In genomic region chr20:221258-221830, GRCh38 we compare ENCODE assay signal across 43 cellular contexts. TPM values are rescaled to one million over a fixed set of nuclear protein-coding genes. Genes with fewer than 3 reads are reported as not detected.
"Had no signal": no experiment of that assay in that cellular context is flagged by ENCODE, and none has a peak within 500 bp of the region (broad histone marks: within the 10 kb centered on the region; RNA-seq: fewer than 3 reads in every experiment).

No MANE protein-coding gene starts in this region.

- DNase-seq: activated effector memory CD4-positive, alpha-beta T cell treated with anti-CD3 and anti-CD28 coated beads, Interleukin-2, amount 50 U/mL, for 16 hours; activated effector memory CD4-positive, alpha-beta T cell treated with Interleukin-2 at 50 U/mL for 16 hours; activated gamma-delta T cell; activated gamma-delta T cell treated with Interleukin-2 at 50 U/mL for 16 hours; activated naive CD4-positive, alpha-beta T cell; activated naive CD4-positive, alpha-beta T cell treated with anti-CD3 and anti-CD28 coated beads for 36 hours; activated naive CD4-positive, alpha-beta T cell treated with anti-CD3 and anti-CD28 coated beads, Interleukin-2, amount 10 ng/mL, durations not matched to agents 7 days and 5 days; activated naive CD4-positive, alpha-beta T cell treated with anti-CD3 and anti-CD28 coated beads, Interleukin-2, amount 50 U/mL, for 16 hours; activated naive CD4-positive, alpha-beta T cell treated with Interleukin-2 at 50 U/mL for 16 hours; activated naive CD8-positive, alpha-beta T cell treated with anti-CD3 and anti-CD28 coated beads for 36 hours; activated naive CD8-positive, alpha-beta T cell treated with anti-CD3 and anti-CD28 coated beads, Interleukin-2, amount 10 ng/mL, durations not matched to agents 7 days and 5 days; activated naive CD8-positive, alpha-beta T cell treated with anti-CD3 and anti-CD28 coated beads, Interleukin-2, amount 50 U/mL, for 24 hours; activated T-cell treated with anti-CD3 and anti-CD28 coated beads, Interleukin-2, amount 50 U/mL, for 4 hours; activated T-cell treated with anti-CD3 and anti-CD28 coated beads, Interleukin-2, amount 50 U/mL, for 48 hours; activated T-cell treated with anti-CD3 and anti-CD28 coated beads, Interleukin-2, amount 50 U/mL, for 72 hours; adrenal gland; amniotic stem cell; amygdala; anterior cingulate cortex; aorta; body of pancreas; brain microvascular endothelial cell; caudate nucleus; central memory CD4-positive, alpha-beta T cell; cerebellar nuclear complex had no signal

- H3K4me1 ChIP-seq: adrenal gland, ascending aorta, body of pancreas, breast epithelium had no signal

- H3K4me1 Mint-ChIP-seq: activated T-helper 17 cell treated with anti-CD3 and anti-CD28 coated beads, Interleukin-2, amount 50 U/mL, for 72 hours; brain; central memory CD8-positive, alpha-beta T cell had no signal

- FAIRE-seq: astrocyte, bronchial epithelial cell, colon had no signal

- H3K9me3 ChIP-seq: adrenal gland, ascending aorta, body of pancreas, breast epithelium had no signal

- H3K4me3 ChIP-seq: adrenal gland, ascending aorta, body of pancreas, breast epithelium, cardiac muscle cell had no signal

- H3K27ac ChIP-seq: adrenal gland, ascending aorta, body of pancreas, brain microvascular endothelial cell, breast epithelium, cardiac muscle cell had no signal

- H3K9me3 Mint-ChIP-seq: activated naive CD4-positive, alpha-beta T cell treated with anti-CD3 and anti-CD28 coated beads, Interleukin-2, amount 50 U/mL, for 24 hours; activated T-cell treated with anti-CD3 and anti-CD28 coated beads, Interleukin-2, amount 50 U/mL, for 4 hours; activated T-cell treated with anti-CD3 and anti-CD28 coated beads, Interleukin-2, amount 50 U/mL, for 72 hours; activated T-helper 1 cell treated with anti-CD3 and anti-CD28 coated beads, Interleukin-12 subunit alpha, Interleukin-12 subunit beta, Interleukin-2, Interleukin-4 antibody, amounts not matched to agents 30 ng/mL and 10 ng/mL and 1 ng/mL, durations not matched to agents 14 hours and 24 hours and 36 hours; activated T-helper 17 cell treated with anti-CD3 and anti-CD28 coated beads, Interleukin-2, amount 50 U/mL, for 72 hours; central memory CD8-positive, alpha-beta T cell had no signal

- H3K4me3 Mint-ChIP-seq: activated naive CD4-positive, alpha-beta T cell treated with anti-CD3 and anti-CD28 coated beads for 36 hours; activated naive CD4-positive, alpha-beta T cell treated with anti-CD3 and anti-CD28 coated beads, Interleukin-2, amount 10 ng/mL, durations not matched to agents 7 days and 5 days; activated naive CD4-positive, alpha-beta T cell treated with anti-CD3 and anti-CD28 coated beads, Interleukin-2, amount 50 U/mL, for 24 hours; activated naive CD8-positive, alpha-beta T cell; activated naive CD8-positive, alpha-beta T cell treated with anti-CD3 and anti-CD28 coated beads for 36 hours; activated naive CD8-positive, alpha-beta T cell treated with anti-CD3 and anti-CD28 coated beads, Interleukin-2, amount 10 ng/mL, durations not matched to agents 7 days and 5 days; activated naive CD8-positive, alpha-beta T cell treated with anti-CD3 and anti-CD28 coated beads, Interleukin-2, amount 50 U/mL, for 24 hours; activated T-cell treated with anti-CD3 and anti-CD28 coated beads, Interleukin-2, amount 50 U/mL, for 4 hours; activated T-cell treated with anti-CD3 and anti-CD28 coated beads, Interleukin-2, amount 50 U/mL, for 72 hours; activated T-helper 1 cell treated with anti-CD3 and anti-CD28 coated beads, Interleukin-12 subunit alpha, Interleukin-12 subunit beta, Interleukin-2, Interleukin-4 antibody, amounts not matched to agents 30 ng/mL and 10 ng/mL and 1 ng/mL, durations not matched to agents 14 hours and 24 hours and 36 hours; activated T-helper 17 cell treated with anti-CD3 and anti-CD28 coated beads, Interleukin-2, amount 50 U/mL, for 72 hours; brain; central memory CD8-positive, alpha-beta T cell had no signal

- H3K36me3 ChIP-seq: adrenal gland, ascending aorta, brain microvascular endothelial cell, breast epithelium, cardiac muscle cell had no signal

- H3K27me3 ChIP-seq: ascending aorta, brain microvascular endothelial cell, cardiac muscle cell had no signal

- ATAC-seq: activated naive CD4-positive, alpha-beta T cell treated with anti-CD3 and anti-CD28 coated beads, Interleukin-2, amount 50 U/mL, for 72 hours; activated naive CD8-positive, alpha-beta T cell treated with anti-CD3 and anti-CD28 coated beads, Interleukin-2, amount 50 U/mL, for 24 hours; activated T-cell treated with anti-CD3 and anti-CD28 coated beads, Interleukin-2, amount 50 U/mL, for 4 hours; activated T-cell treated with anti-CD3 and anti-CD28 coated beads, Interleukin-2, amount 50 U/mL, for 72 hours; activated T-helper 17 cell treated with anti-CD3 and anti-CD28 coated beads, Interleukin-2, amount 50 U/mL, for 72 hours; body of pancreas had no signal

- H3K27ac Mint-ChIP-seq: activated naive CD4-positive, alpha-beta T cell treated with anti-CD3 and anti-CD28 coated beads for 36 hours; activated naive CD4-positive, alpha-beta T cell treated with anti-CD3 and anti-CD28 coated beads, Interleukin-2, amount 10 ng/mL, durations not matched to agents 7 days and 5 days; activated naive CD4-positive, alpha-beta T cell treated with anti-CD3 and anti-CD28 coated beads, Interleukin-2, amount 50 U/mL, for 24 hours; activated naive CD4-positive, alpha-beta T cell treated with anti-CD3 and anti-CD28 coated beads, Interleukin-2, amount 50 U/mL, for 72 hours; activated naive CD8-positive, alpha-beta T cell; activated naive CD8-positive, alpha-beta T cell treated with anti-CD3 and anti-CD28 coated beads for 36 hours; activated naive CD8-positive, alpha-beta T cell treated with anti-CD3 and anti-CD28 coated beads, Interleukin-2, amount 10 ng/mL, durations not matched to agents 7 days and 5 days; activated naive CD8-positive, alpha-beta T cell treated with anti-CD3 and anti-CD28 coated beads, Interleukin-2, amount 50 U/mL, for 24 hours; activated T-cell treated with anti-CD3 and anti-CD28 coated beads, Interleukin-2, amount 50 U/mL, for 72 hours; activated T-helper 1 cell treated with anti-CD3 and anti-CD28 coated beads, Interleukin-12 subunit alpha, Interleukin-12 subunit beta, Interleukin-2, Interleukin-4 antibody, amounts not matched to agents 30 ng/mL and 10 ng/mL and 1 ng/mL, durations not matched to agents 14 hours and 24 hours and 36 hours; activated T-helper 17 cell treated with anti-CD3 and anti-CD28 coated beads, Interleukin-2, amount 50 U/mL, for 72 hours; activated T-helper 2 cell treated with anti-CD3 and anti-CD28 coated beads, Interferon-gamma antibody, Interleukin-2, Interleukin-4, amounts not matched to agents 10 μg/mL and 5 μg/mL and 100 μg/mL, durations not matched to agents 14 hours and 24 hours and 36 hours; brain had no signal

- H3K36me3 Mint-ChIP-seq: activated naive CD4-positive, alpha-beta T cell treated with anti-CD3 and anti-CD28 coated beads, Interleukin-2, amount 10 ng/mL, durations not matched to agents 7 days and 5 days; activated naive CD8-positive, alpha-beta T cell treated with anti-CD3 and anti-CD28 coated beads, Interleukin-2, amount 10 ng/mL, durations not matched to agents 7 days and 5 days; brain had no signal

RNA-seq across cellular contexts. Expression of gene DEFB129, which starts 5.7 kb away (rescaled TPM):
- total RNA-seq: activated naive CD4-positive, alpha-beta T cell treated with anti-CD3 and anti-CD28 coated beads for 36 hours; activated naive CD4-positive, alpha-beta T cell treated with anti-CD3 and anti-CD28 coated beads, Interleukin-2, amount 50 U/mL, for 72 hours; activated naive CD8-positive, alpha-beta T cell treated with anti-CD3 and anti-CD28 coated beads for 36 hours; activated naive CD8-positive, alpha-beta T cell treated with anti-CD3 and anti-CD28 coated beads, Interleukin-2, amount 10 ng/mL, durations not matched to agents 7 days and 5 days; activated T-cell treated with anti-CD3 and anti-CD28 coated beads, Interleukin-2, amount 50 U/mL, for 4 hours; activated T-cell treated with anti-CD3 and anti-CD28 coated beads, Interleukin-2, amount 50 U/mL, for 72 hours; activated T-helper 1 cell treated with anti-CD3 and anti-CD28 coated beads, Interleukin-12 subunit alpha, Interleukin-12 subunit beta, Interleukin-2, Interleukin-4 antibody, amounts not matched to agents 30 ng/mL and 10 ng/mL and 1 ng/mL, durations not matched to agents 14 hours and 24 hours and 36 hours; activated T-helper 17 cell treated with anti-CD3 and anti-CD28 coated beads, Interleukin-2, amount 50 U/mL, for 72 hours; activated T-helper 2 cell treated with anti-CD3 and anti-CD28 coated beads, Interferon-gamma antibody, Interleukin-2, Interleukin-4, amounts not matched to agents 10 μg/mL and 5 μg/mL and 100 μg/mL, durations not matched to agents 14 hours and 24 hours and 36 hours; adrenal gland; aorta; ascending aorta; astrocyte; body of pancreas; breast epithelium; bronchial epithelial cell; cardiac muscle cell; cardiac septum; cerebellum; chondrocyte had no signal
- polyA plus RNA-seq: adipose tissue, adrenal gland, aorta, cardiac muscle cell had no signal

RNA-seq across cellular contexts. Expression of gene DEFB128, which starts 31.8 kb away (rescaled TPM):
- total RNA-seq: activated naive CD4-positive, alpha-beta T cell treated with anti-CD3 and anti-CD28 coated beads for 36 hours; activated naive CD4-positive, alpha-beta T cell treated with anti-CD3 and anti-CD28 coated beads, Interleukin-2, amount 50 U/mL, for 72 hours; activated naive CD8-positive, alpha-beta T cell treated with anti-CD3 and anti-CD28 coated beads for 36 hours; activated naive CD8-positive, alpha-beta T cell treated with anti-CD3 and anti-CD28 coated beads, Interleukin-2, amount 10 ng/mL, durations not matched to agents 7 days and 5 days; activated T-cell treated with anti-CD3 and anti-CD28 coated beads, Interleukin-2, amount 50 U/mL, for 4 hours; activated T-cell treated with anti-CD3 and anti-CD28 coated beads, Interleukin-2, amount 50 U/mL, for 72 hours; activated T-helper 1 cell treated with anti-CD3 and anti-CD28 coated beads, Interleukin-12 subunit alpha, Interleukin-12 subunit beta, Interleukin-2, Interleukin-4 antibody, amounts not matched to agents 30 ng/mL and 10 ng/mL and 1 ng/mL, durations not matched to agents 14 hours and 24 hours and 36 hours; activated T-helper 17 cell treated with anti-CD3 and anti-CD28 coated beads, Interleukin-2, amount 50 U/mL, for 72 hours; activated T-helper 2 cell treated with anti-CD3 and anti-CD28 coated beads, Interferon-gamma antibody, Interleukin-2, Interleukin-4, amounts not matched to agents 10 μg/mL and 5 μg/mL and 100 μg/mL, durations not matched to agents 14 hours and 24 hours and 36 hours; adrenal gland; aorta; ascending aorta; astrocyte; body of pancreas; breast epithelium; bronchial epithelial cell; cardiac muscle cell; cardiac septum; cerebellum; chondrocyte had no signal
- polyA plus RNA-seq: adipose tissue, adrenal gland, aorta, cardiac muscle cell had no signal

RNA-seq across cellular contexts. Expression of gene DEFB132, which starts 36.2 kb away (rescaled TPM):
- total RNA-seq: activated naive CD4-positive, alpha-beta T cell treated with anti-CD3 and anti-CD28 coated beads for 36 hours; activated naive CD4-positive, alpha-beta T cell treated with anti-CD3 and anti-CD28 coated beads, Interleukin-2, amount 50 U/mL, for 72 hours; activated naive CD8-positive, alpha-beta T cell treated with anti-CD3 and anti-CD28 coated beads for 36 hours; activated naive CD8-positive, alpha-beta T cell treated with anti-CD3 and anti-CD28 coated beads, Interleukin-2, amount 10 ng/mL, durations not matched to agents 7 days and 5 days; activated T-cell treated with anti-CD3 and anti-CD28 coated beads, Interleukin-2, amount 50 U/mL, for 4 hours; activated T-cell treated with anti-CD3 and anti-CD28 coated beads, Interleukin-2, amount 50 U/mL, for 72 hours; activated T-helper 1 cell treated with anti-CD3 and anti-CD28 coated beads, Interleukin-12 subunit alpha, Interleukin-12 subunit beta, Interleukin-2, Interleukin-4 antibody, amounts not matched to agents 30 ng/mL and 10 ng/mL and 1 ng/mL, durations not matched to agents 14 hours and 24 hours and 36 hours; activated T-helper 17 cell treated with anti-CD3 and anti-CD28 coated beads, Interleukin-2, amount 50 U/mL, for 72 hours; activated T-helper 2 cell treated with anti-CD3 and anti-CD28 coated beads, Interferon-gamma antibody, Interleukin-2, Interleukin-4, amounts not matched to agents 10 μg/mL and 5 μg/mL and 100 μg/mL, durations not matched to agents 14 hours and 24 hours and 36 hours; adrenal gland; aorta; astrocyte; body of pancreas; bronchial epithelial cell; cardiac muscle cell; cardiac septum; cerebellum; chondrocyte had no signal
- polyA plus RNA-seq: aorta, cardiac muscle cell had no signal
